Comparison of ENCODE assay signal across 5 cellular contexts in the genomic region with DNA sequence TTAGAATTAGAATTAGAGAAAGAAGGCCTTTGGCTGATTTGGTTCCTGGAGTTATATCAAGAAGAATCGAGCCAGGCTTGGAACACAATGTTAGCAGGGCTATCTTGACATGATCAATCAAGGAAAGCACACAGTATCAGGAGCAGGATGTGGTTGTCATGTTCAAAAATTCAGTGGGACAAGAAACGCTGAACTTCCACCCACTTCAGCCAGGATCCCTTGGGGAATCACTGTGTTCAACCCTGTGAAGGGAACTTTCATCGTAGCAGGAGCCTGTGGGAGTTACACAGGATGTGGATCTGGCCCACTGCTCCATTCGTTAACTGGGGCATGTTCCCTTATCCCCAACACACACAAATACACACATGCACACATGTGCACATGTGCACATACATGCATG.
DNase-seq lines count a peak whose midpoint lies in the region; ATAC-seq and TF ChIP-seq lines count a peak whose summit lies in the region.
"Not testable (repeated sequence)": the region's sequence is repeated elsewhere in the genome, so short reads cannot be mapped to it uniquely, and the experiment has no call there.

No MANE protein-coding gene starts in this region.

- not testable (repeated sequence) for H3K4me1 ChIP-seq in heart right ventricle, upper lobe of right lung

- H3K36me3 Mint-ChIP-seq in stimulated activated effector memory CD8-positive, alpha-beta T cell treated with anti-CD3 and anti-CD28 coated beads, Interleukin-12 subunit alpha, Interleukin-12 subunit beta, amount 100 ng/mL, for 72 hours: not testable (repeated sequence)

- not testable (repeated sequence) for H3K27me3 ChIP-seq in heart right ventricle, upper lobe of right lung

- not testable (repeated sequence) for TF ChIP-seq CTCF in heart right ventricle (IDR thresholded peaks at IDR 0.05); upper lobe of right lung (IDR thresholded peaks at IDR 0.05)

- not testable (repeated sequence) for H3K9me3 Mint-ChIP-seq in stimulated activated effector memory CD8-positive, alpha-beta T cell treated with anti-CD3 and anti-CD28 coated beads, Interleukin-12 subunit alpha, Interleukin-12 subunit beta, amount 100 ng/mL, for 72 hours

- intact Hi-C loops in Right ventricle myocardium superior (cut with DNase I); heart right ventricle (cut with DNase I); left ventricle myocardium superior (cut with micrococcal nuclease); upper lobe of right lung (cut with DNase I): not testable (repeated sequence)

- H3K9me3 ChIP-seq in heart right ventricle, upper lobe of right lung: not testable (repeated sequence)

- H3K36me3 ChIP-seq in heart right ventricle, upper lobe of right lung: not testable (repeated sequence)

- H3K4me3 ChIP-seq in heart right ventricle, upper lobe of right lung: not testable (repeated sequence)

- ATAC-seq in Right ventricle myocardium superior (ENCODE audit: poor library complexity) (peak; percentile 45), heart right ventricle (peak in 5 of 8 donors; percentile 23 to 58 (median 42)), left ventricle myocardium superior (peak; percentile 53), upper lobe of right lung (peak; percentile 23)
- peak; percentile 16 for ATAC-seq in stimulated activated effector memory CD8-positive, alpha-beta T cell treated with anti-CD3 and anti-CD28 coated beads, Interleukin-12 subunit alpha, Interleukin-12 subunit beta, amount 100 ng/mL, for 72 hours

- DNase-seq in Right ventricle myocardium superior; heart right ventricle; left ventricle myocardium superior; stimulated activated effector memory CD8-positive, alpha-beta T cell treated with anti-CD3 and anti-CD28 coated beads, Interleukin-12 subunit alpha, Interleukin-12 subunit beta, amount 100 ng/mL, for 72 hours (ENCODE audit: low spot score in 2 of 2); upper lobe of right lung: not testable (repeated sequence)

- not testable (repeated sequence) for H3K27ac ChIP-seq in heart right ventricle, upper lobe of right lung

- not testable (repeated sequence) for H3K4me1 Mint-ChIP-seq in stimulated activated effector memory CD8-positive, alpha-beta T cell treated with anti-CD3 and anti-CD28 coated beads, Interleukin-12 subunit alpha, Interleukin-12 subunit beta, amount 100 ng/mL, for 72 hours

- not testable (repeated sequence) for H3K27ac Mint-ChIP-seq in stimulated activated effector memory CD8-positive, alpha-beta T cell treated with anti-CD3 and anti-CD28 coated beads, Interleukin-12 subunit alpha, Interleukin-12 subunit beta, amount 100 ng/mL, for 72 hours

- WGBS in heart right ventricle, 2 donors: 71% methylated on average over 1 of the region's 4 CpGs; no CpG with 5 or more reads in 1 of the 2 donors

- H3K4me3 Mint-ChIP-seq in stimulated activated effector memory CD8-positive, alpha-beta T cell treated with anti-CD3 and anti-CD28 coated beads, Interleukin-12 subunit alpha, Interleukin-12 subunit beta, amount 100 ng/mL, for 72 hours: not testable (repeated sequence)
